11 cellular contexts compared by ENCODE assay signal in the genomic region with DNA sequence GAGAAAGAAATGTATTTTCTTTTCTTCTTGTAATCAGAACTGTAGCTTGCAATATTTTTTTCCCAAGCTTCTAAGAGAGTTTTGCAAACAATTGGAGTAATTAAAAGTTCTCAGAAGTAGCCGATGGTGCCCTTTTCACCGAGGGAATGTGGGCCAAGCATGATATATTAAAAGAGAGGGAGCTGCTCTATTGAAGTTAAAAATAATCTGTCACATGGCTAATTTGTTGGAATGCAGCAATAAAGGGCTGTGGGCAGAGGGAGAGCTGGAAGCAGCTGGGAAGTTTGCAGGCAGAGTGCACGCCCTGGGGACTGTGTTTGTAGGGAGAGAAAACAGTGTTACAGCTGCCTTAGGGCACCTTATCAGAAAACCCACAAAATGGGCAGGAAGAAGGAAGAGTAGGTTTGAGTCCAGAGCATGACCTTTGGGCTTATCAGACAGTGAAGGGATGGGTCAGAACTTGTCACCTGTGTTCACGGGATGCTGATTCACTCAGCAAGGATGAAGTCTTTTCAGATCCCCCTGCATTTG. TPM values are rescaled to one million over a fixed set of nuclear protein-coding genes. Genes with fewer than 3 reads are reported as not detected.
DNase-seq lines count a peak whose midpoint lies in the region; ATAC-seq and TF ChIP-seq lines count a peak whose summit lies in the region.
"Had no signal": no experiment of that assay in that cellular context is flagged by ENCODE, and none has a peak within 500 bp of the region (broad histone marks: within the 10 kb centered on the region; RNA-seq: fewer than 3 reads in every experiment).

No MANE protein-coding gene starts in this region.

- DNase-seq in AG04449 (ENCODE audit: low read depth, low spot score) (peak; percentile 9), RWPE2 (ENCODE audit: low spot score) (no peak), fibroblast of lung (ENCODE audit: low read depth in 2 of 2) (peak; percentile 74 to 78), HuH-7 (ENCODE audit: low spot score) (no peak), OCI-M2 (lab: John Stamatoyannopoulos, UW; ENCODE audit: unreplicated experiment) (no peak)
- DNase-seq in activated CD4-positive, alpha-beta T cell treated with anti-CD3 and anti-CD28 coated beads, Interleukin-2, amount 50 U/mL, for 48 hours, result no peak
- DNase-seq in activated CD4-positive, alpha-beta memory T cell treated with anti-CD3 and anti-CD28 coated beads for 36 hours, result no peak
- DNase-seq: CD4-positive, CD25-positive, alpha-beta regulatory T cell; naive B cell; NCI-H1930 had no signal

- no peaks in the 10 kb centered on the region for H3K27me3 ChIP-seq in RWPE2 (ENCODE audit: insufficient read depth, poor library complexity, severe bottlenecking)
- H3K27me3 ChIP-seq in fibroblast of lung (ENCODE audit: control insufficient read depth, insufficient read depth, low read length), result no peaks in the 10 kb centered on the region

- H3K79me2 ChIP-seq in fibroblast of lung (ENCODE audit: control insufficient read depth, insufficient read depth, low read length), result no peaks in the 10 kb centered on the region

- H3K9me3 ChIP-seq in RWPE2 (ENCODE audit: severe bottlenecking) (no peaks in the 10 kb centered on the region), fibroblast of lung (ENCODE audit: control insufficient read depth, insufficient read depth, low read depth, low read length) (no peaks in the 10 kb centered on the region)

- H3K9ac ChIP-seq in fibroblast of lung (ENCODE audit: insufficient read depth, low read length), result no peak overlapping the region

- H3K27ac Mint-ChIP-seq in nephron, result peak overlapping the region; percentile 96 to 97 (median 96)
- H3K27ac Mint-ChIP-seq in activated CD4-positive, alpha-beta memory T cell treated with anti-CD3 and anti-CD28 coated beads for 36 hours, result no peak overlapping the region
- H3K27ac Mint-ChIP-seq: CD4-positive, CD25-positive, alpha-beta regulatory T cell had no signal

- H3K4me1 ChIP-seq in RWPE2 (ENCODE audit: insufficient read depth, poor library complexity, severe bottlenecking) (peaks cover 41% of the 10 kb centered on the region), fibroblast of lung (ENCODE audit: control insufficient read depth, extremely low read depth, insufficient read depth, low read length) (peaks cover 9% of the 10 kb centered on the region)

- H3K9me3 Mint-ChIP-seq in nephron, result no peaks in the 10 kb centered on the region
- H3K9me3 Mint-ChIP-seq in activated CD4-positive, alpha-beta memory T cell treated with anti-CD3 and anti-CD28 coated beads for 36 hours, result no peaks in the 10 kb centered on the region
- H3K9me3 Mint-ChIP-seq: CD4-positive, CD25-positive, alpha-beta regulatory T cell; naive B cell had no signal

- H3K4me2 ChIP-seq in fibroblast of lung (ENCODE audit: extremely low read depth, insufficient read depth, low read length), result peak overlapping the region; percentile 40

- no peak for TF ChIP-seq CTCF in AG04449 (IDR thresholded peaks at IDR 0.05; ENCODE audit: insufficient read depth, low read length, missing control alignments)
- no peak for TF ChIP-seq CTCF in RWPE2 (IDR thresholded peaks at IDR 0.05; ENCODE audit: poor library complexity, severe bottlenecking)
- no peak for TF ChIP-seq CTCF in fibroblast of lung (conservative IDR thresholded peaks at IDR 0.05 in 1 of 2, IDR thresholded peaks at IDR 0.05 in 1 of 2; ENCODE audit: low read depth in 1 of 2, low read length in 2 of 2)
- no peak for TF ChIP-seq CTCF in nephron (IDR thresholded peaks at IDR 0.05; ENCODE audit: unreplicated experiment in 3 of 3)

- no peaks in the 10 kb centered on the region for H4K20me1 ChIP-seq in fibroblast of lung (ENCODE audit: control insufficient read depth, extremely low read depth, insufficient read depth, low read length)

- no peak overlapping the region for H2AFZ ChIP-seq in fibroblast of lung (ENCODE audit: low read length)

- H3K36me3 ChIP-seq in RWPE2 (ENCODE audit: low read depth) (no peaks in the 10 kb centered on the region), fibroblast of lung (ENCODE audit: control insufficient read depth, insufficient read depth, low read length) (no peaks in the 10 kb centered on the region)

- no peaks in the 10 kb centered on the region for H3K36me3 Mint-ChIP-seq in nephron (ENCODE audit: low read depth)
- no peaks in the 10 kb centered on the region for H3K36me3 Mint-ChIP-seq in activated CD4-positive, alpha-beta memory T cell treated with anti-CD3 and anti-CD28 coated beads for 36 hours
- H3K36me3 Mint-ChIP-seq: CD4-positive, CD25-positive, alpha-beta regulatory T cell; naive B cell had no signal

- H3K27me3 Mint-ChIP-seq in nephron (ENCODE audit: low read depth), result no peaks in the 10 kb centered on the region
- peaks cover 2% of the 10 kb centered on the region for H3K27me3 Mint-ChIP-seq in activated CD4-positive, alpha-beta memory T cell treated with anti-CD3 and anti-CD28 coated beads for 36 hours
- H3K27me3 Mint-ChIP-seq: CD4-positive, CD25-positive, alpha-beta regulatory T cell; naive B cell had no signal

- peak; percentile 78 for ATAC-seq in RWPE2 (ENCODE audit: low read depth)

- POLR2A ChIA-PET in AG04449 (lab: Yijun Ruan, JAX), result interaction anchor here (1.2 kb wide), 1 partner anchor 8 kb away, joined by 5 read pairs; no protein-coding TSS in a partner anchor
- POLR2A ChIA-PET in activated CD4-positive, alpha-beta memory T cell treated with anti-CD3 and anti-CD28 coated beads for 36 hours (lab: Charles Lee), result interaction anchor here (0.6 kb wide), 1 partner anchor 282 kb away, joined by 3 read pairs; no protein-coding TSS in a partner anchor

- no peak overlapping the region for H3K4me3 ChIP-seq in AG04449 (ENCODE audit: low read depth, low read length)
- H3K4me3 ChIP-seq in RWPE2 (ENCODE audit: severe bottlenecking), result no peak overlapping the region
- H3K4me3 ChIP-seq in fibroblast of lung (replicated peaks in 1 of 4; ENCODE audit: control extremely low read depth in 1 of 4, insufficient read depth in 1 of 4, low read depth in 3 of 4, low read length in 4 of 4), result peak overlapping the region in 1 of 4 experiments; percentile 6

- CTCF ChIA-PET in AG04449 (lab: Yijun Ruan, JAX), result interaction anchor here (1.3 to 2.8 kb wide), 3 partner anchors 9 to 350 kb away, joined by 4 to 14 read pairs (median 6); no protein-coding TSS in a partner anchor
- CTCF ChIA-PET in activated CD4-positive, alpha-beta memory T cell treated with anti-CD3 and anti-CD28 coated beads for 36 hours (lab: Charles Lee), result interaction anchor here (1.2 kb wide), 1 partner anchor 8 kb away, joined by 7 read pairs; no protein-coding TSS in a partner anchor

- intact Hi-C loops in activated CD4-positive, alpha-beta memory T cell treated with anti-CD3 and anti-CD28 coated beads for 36 hours (cut with micrococcal nuclease), result no loop called here

- peaks cover 64% of the 10 kb centered on the region for H3K4me1 Mint-ChIP-seq in nephron
- peaks cover 4% of the 10 kb centered on the region for H3K4me1 Mint-ChIP-seq in activated CD4-positive, alpha-beta memory T cell treated with anti-CD3 and anti-CD28 coated beads for 36 hours (ENCODE audit: low read depth)
- H3K4me1 Mint-ChIP-seq: CD4-positive, CD25-positive, alpha-beta regulatory T cell had no signal

- H3K27ac ChIP-seq in RWPE2 (ENCODE audit: poor library complexity, severe bottlenecking) (peak overlapping the region; percentile 52), fibroblast of lung (ENCODE audit: insufficient read depth, low read length) (no peak overlapping the region)

- H3K4me3 Mint-ChIP-seq in nephron, result peak overlapping the region; percentile 35 to 50 (median 40)
- no peak overlapping the region for H3K4me3 Mint-ChIP-seq in activated CD4-positive, alpha-beta memory T cell treated with anti-CD3 and anti-CD28 coated beads for 36 hours
- H3K4me3 Mint-ChIP-seq: CD4-positive, CD25-positive, alpha-beta regulatory T cell; naive B cell had no signal

RNA-seq across cellular contexts. Expression of a gene that starts 18.5 kb away (rescaled TPM):
- 9.8 and 16.3 TPM in 2 replicates for total RNA-seq in fibroblast of lung
- polyA plus RNA-seq in fibroblast of lung, result 18.8 and 22.9 TPM in 2 replicates
- polyA plus RNA-seq in fibroblast of lung (2012), result 16.4 and 21.0 TPM in 2 replicates
- polyA minus RNA-seq in fibroblast of lung (ENCODE audit: low replicate concordance), result 27.2 and 27.3 TPM in 2 replicates
- total RNA-seq in activated CD4-positive, alpha-beta memory T cell treated with anti-CD3 and anti-CD28 coated beads for 36 hours, result 10 to 100 TPM; 39.5 to 42.5 TPM

RNA-seq across cellular contexts. Expression of a gene that starts 20.1 kb away (rescaled TPM):
- 37.2 and 87.4 TPM in 2 replicates for total RNA-seq in fibroblast of lung
- 220 and 248 TPM in 2 replicates for polyA plus RNA-seq in fibroblast of lung
- polyA plus RNA-seq in fibroblast of lung (2012), result 123 and 144 TPM in 2 replicates
- polyA minus RNA-seq in fibroblast of lung (ENCODE audit: low replicate concordance), result 115 and 178 TPM in 2 replicates
- 100 to 1,000 TPM; 147 to 152 TPM for total RNA-seq in activated CD4-positive, alpha-beta memory T cell treated with anti-CD3 and anti-CD28 coated beads for 36 hours

RNA-seq across cellular contexts. Expression of a gene that starts 52.8 kb away (rescaled TPM):
- total RNA-seq in fibroblast of lung, result not detected in 2 replicates
- polyA plus RNA-seq in fibroblast of lung, result 0.08 TPM in 1 of 2 replicates, not detected in the other
- polyA plus RNA-seq in fibroblast of lung (2012), result 0.52 and 0.56 TPM in 2 replicates
- polyA minus RNA-seq in fibroblast of lung (ENCODE audit: low replicate concordance), result not detected in 2 replicates
- under 1 TPM; 0.58 to 0.86 TPM for total RNA-seq in activated CD4-positive, alpha-beta memory T cell treated with anti-CD3 and anti-CD28 coated beads for 36 hours

Comparison
In these comparisons a context has a peak if more than half of its experiments do, and no peak if none do; other contexts are left out.
1. DNase-seq: peak in AG04449 (single experiment) and fibroblast of lung (2 of 2); none in RWPE2 (single experiment), activated CD4-positive, alpha-beta T cell treated with anti-CD3 and anti-CD28 coated beads, Interleukin-2, amount 50 U/mL, for 48 hours (0 of 2), activated CD4-positive, alpha-beta memory T cell treated with anti-CD3 and anti-CD28 coated beads for 36 hours (single experiment), HuH-7 (single experiment) and OCI-M2 (single experiment).